24 cellular contexts compared by ENCODE assay signal in the genomic region with DNA sequence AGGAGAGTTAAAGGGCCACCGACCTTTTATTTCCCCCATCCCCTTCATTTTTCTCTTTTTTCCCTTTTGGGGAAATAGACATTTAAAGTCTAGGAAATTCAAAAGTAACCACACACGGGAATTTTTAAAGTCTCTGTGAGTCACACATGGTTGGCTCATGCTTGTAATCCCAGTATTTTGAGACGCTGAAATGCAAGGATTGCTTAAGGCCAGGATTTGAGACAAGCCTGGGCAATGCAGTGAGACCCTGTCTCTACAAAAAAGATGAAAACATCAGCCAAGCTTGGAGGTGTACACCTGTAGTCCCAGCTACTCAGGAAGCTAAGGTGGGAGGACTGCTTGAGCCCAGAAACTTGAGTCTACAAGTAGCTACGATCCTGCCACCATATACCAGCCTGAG. TPM values are rescaled to one million over a fixed set of nuclear protein-coding genes. Genes with fewer than 3 reads are reported as not detected.
A peak's percentile ranks its signal among the peaks of the same experiment; 100 is the strongest.
DNase-seq lines count a peak whose midpoint lies in the region; ATAC-seq, FAIRE-seq and TF ChIP-seq lines count a peak whose summit lies in the region.
"Had no signal": no experiment of that assay in that cellular context is flagged by ENCODE, and none has a peak within 500 bp of the region (broad histone marks: within the 10 kb centered on the region; RNA-seq: fewer than 3 reads in every experiment).

No MANE protein-coding gene starts in this region.

- H3K27ac Mint-ChIP-seq in naive thymus-derived CD4-positive, alpha-beta T cell, result no peak overlapping the region
- H3K27ac Mint-ChIP-seq: activated CD8-positive, alpha-beta T cell treated with anti-CD3 and anti-CD28 coated beads, Interleukin-2, amount 10 ng/mL, durations not matched to agents 7 days and 5 days had no signal

- no peak for TF ChIP-seq POLR2A in HepG2 (IDR thresholded peaks at IDR 0.05; ENCODE audit: insufficient read depth in 1 of 2, low read depth in 2 of 2, low read length in 2 of 2)
- TF ChIP-seq POLR2A in right lobe of liver (IDR thresholded peaks at IDR 0.05), result no peak

- H3K9ac ChIP-seq in HepG2 (ENCODE audit: insufficient read depth, low read depth, low read length), result no peak overlapping the region
- H3K9ac ChIP-seq: BLaER1 had no signal

- H3K4me3 ChIP-seq in HepG2 (replicated peaks in 1 of 3; ENCODE audit: insufficient read depth in 1 of 3, low read depth in 2 of 3, low read length in 3 of 3) (no peak overlapping the region), right lobe of liver (no peak overlapping the region), fibroblast of pulmonary artery (replicated peaks; ENCODE audit: low read depth, low read length) (no peak overlapping the region)
- H3K4me3 ChIP-seq in naive thymus-derived CD4-positive, alpha-beta T cell (ENCODE audit: low read length), result no peak overlapping the region
- H3K4me3 ChIP-seq: A549, BLaER1, HAP-1, pancreas had no signal

- no peak overlapping the region for H3K4me2 ChIP-seq in HepG2 (ENCODE audit: low read depth, low read length)
- H3K4me2 ChIP-seq: A549, BLaER1 had no signal

- no peaks in the 10 kb centered on the region for H3K27me3 Mint-ChIP-seq in naive thymus-derived CD4-positive, alpha-beta T cell
- H3K27me3 Mint-ChIP-seq: naive thymus-derived CD8-positive, alpha-beta T cell had no signal

- FAIRE-seq in HepG2 (lab: Jason Lieb, UNC), result no peak
- FAIRE-seq: A549, pancreas had no signal

- 90% methylated on average over 4 of the region's 4 CpGs for WGBS in HepG2 (ENCODE audit: low lambda C conversion rate)
- WGBS in right lobe of liver (ENCODE audit: insufficient coverage, low coverage, low lambda C conversion rate, missing lambda C conversion rate), result 95% methylated on average over 4 of the region's 4 CpGs

- in situ Hi-C loops in HepG2 (cut with HindIII; ENCODE audit: extremely low pct_ligation_motif_present, low pct_unique_long_range_greater_than_20kb), result no loop called here

- ATAC-seq in HepG2 (no peak), right lobe of liver (no peak), GM21515 (IDR thresholded peaks at IDR 0.05; ENCODE audit: unreplicated experiment) (no peak)
- no peak for ATAC-seq in naive thymus-derived CD4-positive, alpha-beta T cell
- ATAC-seq: A549; activated CD4-positive, CD25-positive, alpha-beta regulatory T cell treated with anti-CD3 and anti-CD28 coated beads, Interleukin-2, amount 50 U/mL, for 24 hours; activated CD8-positive, alpha-beta T cell treated with anti-CD3 and anti-CD28 coated beads, Interleukin-2, amount 10 ng/mL, durations not matched to agents 7 days and 5 days; left colon; naive thymus-derived CD8-positive, alpha-beta T cell; pancreas; sciatic nerve had no signal

- H3K4me1 ChIP-seq in HepG2 (ENCODE audit: insufficient read depth, low read length), result no peaks in the 10 kb centered on the region
- H3K4me1 ChIP-seq in right lobe of liver, result no peaks in the 10 kb centered on the region
- no peaks in the 10 kb centered on the region for H3K4me1 ChIP-seq in naive thymus-derived CD4-positive, alpha-beta T cell (ENCODE audit: control insufficient read depth in 2 of 2, insufficient read depth in 2 of 2, low read length in 2 of 2)
- H3K4me1 ChIP-seq: A549, pancreas had no signal

- peaks cover 0 to 6% of the 10 kb centered on the region in 2 experiments; a peak in 2 of 5 replicates for H3K36me3 ChIP-seq in HepG2 (replicated peaks in 1 of 2; ENCODE audit: control insufficient read depth in 1 of 2, insufficient read depth in 2 of 2, low read length in 2 of 2)
- H3K36me3 ChIP-seq in right lobe of liver, result peaks cover 0 to 3% (median 0%) of the 10 kb centered on the region in 4 donors
- peaks cover 0 to 15% (median 0%) of the 10 kb centered on the region in 3 experiments for H3K36me3 ChIP-seq in naive thymus-derived CD4-positive, alpha-beta T cell (ENCODE audit: control insufficient read depth in 2 of 3, insufficient read depth in 3 of 3, low read length in 3 of 3)
- H3K36me3 ChIP-seq: pancreas had no signal

- H2AFZ ChIP-seq in HepG2 (ENCODE audit: low read length), result no peak overlapping the region

- no peak for TF ChIP-seq RAD21 in HepG2 (CRISPR knock-in tag; IDR thresholded peaks at IDR 0.05)

- POLR2A ChIA-PET in HepG2 (lab: Yijun Ruan, JAX), result no interaction called here
- POLR2A ChIA-PET in naive thymus-derived CD4-positive, alpha-beta T cell (lab: Charles Lee), result no interaction called here

- H3K9me3 ChIP-seq in HepG2 (ENCODE audit: low read length) (peaks cover 13% of the 10 kb centered on the region), right lobe of liver (peaks cover 0 to 3% (median 0%) of the 10 kb centered on the region in 4 donors)
- no peaks in the 10 kb centered on the region for H3K9me3 ChIP-seq in naive thymus-derived CD4-positive, alpha-beta T cell (ENCODE audit: control insufficient read depth in 2 of 3, low read length in 3 of 3)
- H3K9me3 ChIP-seq: A549, HAP-1, pancreas had no signal

- peaks cover 7 to 21% (median 10%) of the 10 kb centered on the region in 7 donors for H3K4me1 Mint-ChIP-seq in naive thymus-derived CD4-positive, alpha-beta T cell

- H3K9me3 Mint-ChIP-seq in naive thymus-derived CD4-positive, alpha-beta T cell, result peaks cover 0 to 9% (median 4%) of the 10 kb centered on the region in 11 donors

- DNase-seq in HepG2 (ENCODE audit: low spot score) (no peak), right lobe of liver (no peak), astrocyte of the hippocampus (ENCODE audit: low read depth, low spot score) (peak; percentile 16), fibroblast of pulmonary artery (ENCODE audit: low read depth) (peak; percentile 18), stromal cell of bone marrow (ENCODE audit: low read depth) (peak; percentile 3), GM03348 (ENCODE audit: low spot score) (no peak)
- no peak for DNase-seq in naive thymus-derived CD4-positive, alpha-beta T cell
- DNase-seq: activated CD8-positive, alpha-beta T cell treated with anti-CD3 and anti-CD28 coated beads, Interleukin-2, amount 10 ng/mL, durations not matched to agents 7 days and 5 days; cerebellar nuclear complex; erythroblast; left colon; naive thymus-derived CD8-positive, alpha-beta T cell; NCI-H2029; NCI-H226; NCI-H774; pancreas; Right ventricle myocardium superior; T1000 had no signal

- no TSS peak for BruUV-seq in HepG2 (replicated peaks; lab: Mats Ljungman, UMichigan)

- intact Hi-C loops in HepG2 (cut with micrococcal nuclease; ENCODE audit: unreplicated experiment), result no loop called here
- intact Hi-C loops in right lobe of liver (cut with DNase I), result no loop called here
- intact Hi-C loops in naive thymus-derived CD4-positive, alpha-beta T cell (cut with micrococcal nuclease), result no loop called here

- H3K79me2 ChIP-seq in HepG2 (ENCODE audit: insufficient read depth, low read length), result no peaks in the 10 kb centered on the region

- H3K36me3 Mint-ChIP-seq in naive thymus-derived CD4-positive, alpha-beta T cell, result peaks cover 0 to 62% (median 38%) of the 10 kb centered on the region in 5 donors

- CTCF ChIA-PET in HepG2 (lab: Yijun Ruan, JAX; ENCODE audit: low intra/inter-chr PET ratio, low total read pairs), result no interaction called here
- CTCF ChIA-PET in naive thymus-derived CD4-positive, alpha-beta T cell (lab: Charles Lee), result no interaction called here

- TF ChIP-seq EP300 in HepG2 (IDR thresholded peaks at IDR 0.05; ENCODE audit: low read depth in 2 of 2, low read length in 2 of 2), result no peak
- TF ChIP-seq EP300 in HepG2 (CRISPR knock-in tag; IDR thresholded peaks at IDR 0.05; ENCODE audit: borderline replicate concordance), result no peak

- no peak overlapping the region for H3K4me3 Mint-ChIP-seq in naive thymus-derived CD4-positive, alpha-beta T cell
- H3K4me3 Mint-ChIP-seq: activated CD8-positive, alpha-beta T cell treated with anti-CD3 and anti-CD28 coated beads, Interleukin-2, amount 10 ng/mL, durations not matched to agents 7 days and 5 days; naive thymus-derived CD8-positive, alpha-beta T cell had no signal

- TF ChIP-seq CTCF in HepG2 (CRISPR knock-in tag; IDR thresholded peaks at IDR 0.05), result no peak
- no peak for TF ChIP-seq CTCF in right lobe of liver (IDR thresholded peaks at IDR 0.05)
- no peak for TF ChIP-seq CTCF in fibroblast of pulmonary artery (IDR thresholded peaks at IDR 0.05; ENCODE audit: low read length, missing control alignments)

- H3K27ac ChIP-seq in HepG2 (ENCODE audit: extremely low read length, insufficient read depth, low read length), result no peak overlapping the region
- H3K27ac ChIP-seq in right lobe of liver, result no peak overlapping the region
- H3K27ac ChIP-seq in naive thymus-derived CD4-positive, alpha-beta T cell (ENCODE audit: low read depth, low read length), result no peak overlapping the region
- H3K27ac ChIP-seq: A549, BLaER1, pancreas had no signal

- H4K20me1 ChIP-seq in HepG2 (ENCODE audit: insufficient read depth, low read length), result no peaks in the 10 kb centered on the region; the same call in 1 of the 2 replicates

- H3K27me3 ChIP-seq in HepG2 (ENCODE audit: control insufficient read depth in 1 of 2, insufficient read depth in 2 of 2, low read length in 2 of 2) (no peaks in the 10 kb centered on the region), right lobe of liver (no peaks in the 10 kb centered on the region)
- H3K27me3 ChIP-seq in naive thymus-derived CD4-positive, alpha-beta T cell (ENCODE audit: control insufficient read depth in 2 of 2, insufficient read depth in 2 of 2, low read length in 2 of 2), result no peaks in the 10 kb centered on the region
- H3K27me3 ChIP-seq: BLaER1, pancreas had no signal

RNA-seq across cellular contexts. Expression of gene KATNA1, which starts 34.2 kb away (rescaled TPM):
- total RNA-seq in HepG2 (2016; rRNA removed; fragmentation: Illumina TruSeq; extraction: Trizol) (25.3 and 31.2 TPM in 2 replicates), right lobe of liver (1 to 10 TPM; 3.5 to 6.9 (median 5.7) TPM)
- 10.4 and 11.0 TPM in 2 replicates for total RNA-seq in HepG2 (2016; cell fraction: cytosol; rRNA removed; fragmentation: Illumina TruSeq; extraction: Trizol; ENCODE audit: low read depth)
- total RNA-seq in HepG2 (2016; cell fraction: insoluble cytoplasmic fraction; rRNA removed; fragmentation: Illumina TruSeq; extraction: Trizol), result 23.4 and 33.3 TPM in 2 replicates
- 11.0 and 11.6 TPM in 2 replicates for total RNA-seq in HepG2 (2016; cell fraction: membrane; rRNA removed; fragmentation: Illumina TruSeq; extraction: Trizol)
- 17.1 and 17.8 TPM in 2 replicates for total RNA-seq in HepG2 (2016; cell fraction: nucleus; rRNA removed; fragmentation: Illumina TruSeq; extraction: Trizol)
- 11.4 and 14.8 TPM in 2 replicates for polyA plus RNA-seq in HepG2 (2011; rRNA removed)
- 6.7 and 9.1 TPM in 2 replicates for polyA plus RNA-seq in HepG2 (2011; cell fraction: cytosol; rRNA removed)
- 6.9 and 8.6 TPM in 2 replicates for polyA plus RNA-seq in HepG2 (2011; cell fraction: nucleus; rRNA removed)
- polyA plus RNA-seq in HepG2 (2012), result 13.2 and 16.3 TPM in 2 replicates
- 4.5 and 5.5 TPM in 2 replicates for polyA plus RNA-seq in HepG2 (2016; cell fraction: cytosol; fragmentation: Illumina TruSeq; extraction: Trizol; ENCODE audit: low read depth)
- polyA plus RNA-seq in HepG2 (2016; cell fraction: insoluble cytoplasmic fraction; fragmentation: Illumina TruSeq; extraction: Trizol; ENCODE audit: low read depth), result 28.1 and 31.5 TPM in 2 replicates
- polyA plus RNA-seq in HepG2 (2016; cell fraction: membrane; fragmentation: Illumina TruSeq; extraction: Trizol; ENCODE audit: low read depth), result 5.3 and 6.0 TPM in 2 replicates
- 22.4 and 25.3 TPM in 2 replicates for polyA plus RNA-seq in HepG2 (2016; cell fraction: nucleus; fragmentation: Illumina TruSeq; extraction: Trizol; ENCODE audit: insufficient read depth, low read depth)
- 4.5 and 8.0 TPM in 2 replicates for polyA minus RNA-seq in HepG2 (2011; rRNA and poly(A)+ RNA removed; ENCODE audit: low replicate concordance)
- polyA minus RNA-seq in HepG2 (2011; cell fraction: cytosol; rRNA and poly(A)+ RNA removed), result 11.1 and 11.4 TPM in 2 replicates
- 24.8 and 26.4 TPM in 2 replicates for polyA minus RNA-seq in HepG2 (2011; cell fraction: nucleus; rRNA and poly(A)+ RNA removed)
- total RNA-seq in naive thymus-derived CD4-positive, alpha-beta T cell, result 10 to 100 TPM; 14.1 to 22.6 (median 16.7) TPM
- polyA plus RNA-seq in naive thymus-derived CD4-positive, alpha-beta T cell, result 10 to 100 TPM; 21.7 to 32.8 TPM

RNA-seq across cellular contexts. Expression of gene GINM1, which starts 48.2 kb away (rescaled TPM):
- total RNA-seq in HepG2 (2016; rRNA removed; fragmentation: Illumina TruSeq; extraction: Trizol), result 15.4 and 27.5 TPM in 2 replicates
- 26.6 and 31.6 TPM in 2 replicates for total RNA-seq in HepG2 (2016; cell fraction: cytosol; rRNA removed; fragmentation: Illumina TruSeq; extraction: Trizol; ENCODE audit: low read depth)
- total RNA-seq in HepG2 (2016; cell fraction: insoluble cytoplasmic fraction; rRNA removed; fragmentation: Illumina TruSeq; extraction: Trizol), result 16.3 and 28.3 TPM in 2 replicates
- 23.5 and 26.3 TPM in 2 replicates for total RNA-seq in HepG2 (2016; cell fraction: membrane; rRNA removed; fragmentation: Illumina TruSeq; extraction: Trizol)
- total RNA-seq in HepG2 (2016; cell fraction: nucleus; rRNA removed; fragmentation: Illumina TruSeq; extraction: Trizol), result 21.8 and 27.8 TPM in 2 replicates
- 17.5 and 19.4 TPM in 2 replicates for polyA plus RNA-seq in HepG2 (2011; rRNA removed)
- 11.3 and 17.8 TPM in 2 replicates for polyA plus RNA-seq in HepG2 (2011; cell fraction: cytosol; rRNA removed)
- polyA plus RNA-seq in HepG2 (2011; cell fraction: nucleus; rRNA removed), result 4.8 and 5.8 TPM in 2 replicates
- polyA plus RNA-seq in HepG2 (2012), result 29.5 and 31.2 TPM in 2 replicates
- 20.7 and 21.9 TPM in 2 replicates for polyA plus RNA-seq in HepG2 (2016; cell fraction: cytosol; fragmentation: Illumina TruSeq; extraction: Trizol; ENCODE audit: low read depth)
- 16.9 and 18.0 TPM in 2 replicates for polyA plus RNA-seq in HepG2 (2016; cell fraction: insoluble cytoplasmic fraction; fragmentation: Illumina TruSeq; extraction: Trizol; ENCODE audit: low read depth)
- polyA plus RNA-seq in HepG2 (2016; cell fraction: membrane; fragmentation: Illumina TruSeq; extraction: Trizol; ENCODE audit: low read depth), result 21.7 and 24.9 TPM in 2 replicates
- polyA plus RNA-seq in HepG2 (2016; cell fraction: nucleus; fragmentation: Illumina TruSeq; extraction: Trizol; ENCODE audit: insufficient read depth, low read depth), result 37.4 and 40.0 TPM in 2 replicates
- polyA minus RNA-seq in HepG2 (2011; rRNA and poly(A)+ RNA removed; ENCODE audit: low replicate concordance), result 3.2 and 3.6 TPM in 2 replicates
- 15.7 and 16.9 TPM in 2 replicates for polyA minus RNA-seq in HepG2 (2011; cell fraction: cytosol; rRNA and poly(A)+ RNA removed)
- 11.8 and 14.3 TPM in 2 replicates for polyA minus RNA-seq in HepG2 (2011; cell fraction: nucleus; rRNA and poly(A)+ RNA removed)
- 10 to 100 TPM; 20.1 to 26.0 (median 21.8) TPM for total RNA-seq in right lobe of liver
- 10 to 100 TPM; 14.4 to 27.3 (median 19.9) TPM for total RNA-seq in naive thymus-derived CD4-positive, alpha-beta T cell
- polyA plus RNA-seq in naive thymus-derived CD4-positive, alpha-beta T cell, result 10 to 100 TPM; 24.6 to 25.4 TPM

Comparison
In these comparisons a context has a peak if more than half of its experiments do, and no peak if none do; other contexts are left out.
1. DNase-seq: peak in astrocyte of the hippocampus (single experiment), fibroblast of pulmonary artery (single experiment) and stromal cell of bone marrow (single experiment); none in HepG2 (single experiment), right lobe of liver (0 of 3), naive thymus-derived CD4-positive, alpha-beta T cell (0 of 9) and GM03348 (single experiment).